8 cellular contexts compared by ENCODE assay signal in genomic region chr5:151235239-151235571, GRCh38. TPM values are rescaled to one million over a fixed set of nuclear protein-coding genes. Genes with fewer than 3 reads are reported as not detected.
DNase-seq lines count a peak whose midpoint lies in the region; ATAC-seq and TF ChIP-seq lines count a peak whose summit lies in the region.
"Not testable (repeated sequence)": the region's sequence is repeated elsewhere in the genome, so short reads cannot be mapped to it uniquely, and the experiment has no call there.

No MANE protein-coding gene starts in this region.

- DNase-seq in CD4-positive, CD25-positive, alpha-beta regulatory T cell; activated naive CD8-positive, alpha-beta T cell treated with anti-CD3 and anti-CD28 coated beads, Interleukin-2, amount 10 ng/mL, durations not matched to agents 7 days and 5 days; hepatocyte (ENCODE audit: low spot score); sigmoid colon; testis: not testable (repeated sequence)

- not testable (repeated sequence) for H3K79me2 ChIP-seq in OCI-LY1 (ENCODE audit: insufficient read depth, low read length); hepatocyte

- not testable (repeated sequence) for H3K27me3 Mint-ChIP-seq in CD4-positive, CD25-positive, alpha-beta regulatory T cell; activated naive CD8-positive, alpha-beta T cell treated with anti-CD3 and anti-CD28 coated beads, Interleukin-2, amount 10 ng/mL, durations not matched to agents 7 days and 5 days; dendritic cell treated with granulocyte-macrophage colony-stimulating factor and Interleukin-4, amounts not matched to agents 40 ng/mL and 50 ng/mL, for 4 days

- not testable (repeated sequence) for H4K20me1 ChIP-seq in OCI-LY1 (ENCODE audit: insufficient read depth, low read length); hepatocyte (ENCODE audit: insufficient read depth, poor library complexity, severe bottlenecking)

- H3K9me2 ChIP-seq in OCI-LY1 (ENCODE audit: low read depth, low read length); hepatocyte (replicated peaks; ENCODE audit: insufficient read depth): not testable (repeated sequence)

- H2AFZ ChIP-seq in OCI-LY1 (ENCODE audit: low read length); hepatocyte: not testable (repeated sequence)

- H3K9me3 ChIP-seq in CD4-positive, CD25-positive, alpha-beta regulatory T cell (ENCODE audit: control insufficient read depth in 2 of 2, low read length in 2 of 2); OCI-LY1 (ENCODE audit: low read length); hepatocyte (ENCODE audit: low read depth); muscle layer of duodenum (ENCODE audit: control insufficient read depth in 1 of 2, low read length in 2 of 2); sigmoid colon; testis: not testable (repeated sequence)

- TF ChIP-seq EP300 in sigmoid colon (IDR thresholded peaks at IDR 0.05), result not testable (repeated sequence)

- H3K27ac Mint-ChIP-seq in CD4-positive, CD25-positive, alpha-beta regulatory T cell, result peak overlapping the region; percentile 27 to 84 (median 33)
- H3K27ac Mint-ChIP-seq in activated naive CD8-positive, alpha-beta T cell treated with anti-CD3 and anti-CD28 coated beads, Interleukin-2, amount 10 ng/mL, durations not matched to agents 7 days and 5 days, result peak overlapping the region; percentile 37
- H3K27ac Mint-ChIP-seq in dendritic cell treated with granulocyte-macrophage colony-stimulating factor and Interleukin-4, amounts not matched to agents 40 ng/mL and 50 ng/mL, for 4 days, result peak overlapping the region; percentile 13

- WGBS in hepatocyte (ENCODE audit: low lambda C conversion rate, missing lambda C conversion rate), result 93% methylated on average over 6 of the region's 6 CpGs
- 94 to 96% methylated on average over 6 of the region's 6 CpGs for WGBS in sigmoid colon, 2 donors
- 75 to 81% methylated on average over 6 of the region's 6 CpGs for WGBS in testis, 2 donors

- H3K9me3 Mint-ChIP-seq in CD4-positive, CD25-positive, alpha-beta regulatory T cell; activated naive CD8-positive, alpha-beta T cell treated with anti-CD3 and anti-CD28 coated beads, Interleukin-2, amount 10 ng/mL, durations not matched to agents 7 days and 5 days; dendritic cell treated with granulocyte-macrophage colony-stimulating factor and Interleukin-4, amounts not matched to agents 40 ng/mL and 50 ng/mL, for 4 days: not testable (repeated sequence)

- peak overlapping the region; percentile 70 for H3K9ac ChIP-seq in OCI-LY1 (ENCODE audit: low read length)

- POLR2A ChIA-PET in activated naive CD8-positive, alpha-beta T cell treated with anti-CD3 and anti-CD28 coated beads, Interleukin-2, amount 10 ng/mL, durations not matched to agents 7 days and 5 days (lab: Charles Lee), result interaction anchor here (0.6 to 5.9 kb wide), 4 partner anchors 11 to 452 kb away, joined by 3 to 46 read pairs (median 20); partner anchors contain the start of genes CCDC69 and GM2A

- H3K4me2 ChIP-seq in OCI-LY1 (ENCODE audit: low read length) (peak overlapping the region; percentile 61), hepatocyte (peak overlapping the region; percentile 4)

- intact Hi-C loops in dendritic cell treated with granulocyte-macrophage colony-stimulating factor and Interleukin-4, amounts not matched to agents 40 ng/mL and 50 ng/mL, for 4 days (cut with micrococcal nuclease), result loop anchor here (5.0 kb wide), 3 partner anchors 38 to 108 kb away; no protein-coding TSS in a partner anchor
- intact Hi-C loops in sigmoid colon (cut with DNase I), result loop anchor here (5.0 to 10.0 kb wide), 2 partner anchors 83 to 180 kb away; no protein-coding TSS in a partner anchor
- intact Hi-C loops in testis (cut with DNase I; ENCODE audit: low total_unique reads), result not testable (repeated sequence)

- H3K4me1 Mint-ChIP-seq in CD4-positive, CD25-positive, alpha-beta regulatory T cell, result peaks cover 6 to 47% (median 28%) of the 10 kb centered on the region in 4 donors
- H3K4me1 Mint-ChIP-seq in activated naive CD8-positive, alpha-beta T cell treated with anti-CD3 and anti-CD28 coated beads, Interleukin-2, amount 10 ng/mL, durations not matched to agents 7 days and 5 days, result peaks cover 36% of the 10 kb centered on the region
- H3K4me1 Mint-ChIP-seq in dendritic cell treated with granulocyte-macrophage colony-stimulating factor and Interleukin-4, amounts not matched to agents 40 ng/mL and 50 ng/mL, for 4 days (ENCODE audit: low read depth), result peaks cover 24% of the 10 kb centered on the region

- ATAC-seq in CD4-positive, CD25-positive, alpha-beta regulatory T cell (ENCODE audit: low read depth in 2 of 2); activated naive CD8-positive, alpha-beta T cell treated with anti-CD3 and anti-CD28 coated beads, Interleukin-2, amount 10 ng/mL, durations not matched to agents 7 days and 5 days (ENCODE audit: low read depth): not testable (repeated sequence)

- H3K4me3 ChIP-seq in CD4-positive, CD25-positive, alpha-beta regulatory T cell (ENCODE audit: low read depth, low read length), result peak overlapping the region; percentile 53
- H3K4me3 ChIP-seq in OCI-LY1 (ENCODE audit: low read depth, low read length, poor library complexity, severe bottlenecking) (peak overlapping the region; percentile 37), muscle layer of duodenum (ENCODE audit: low read depth in 1 of 2, low read length in 2 of 2) (peak overlapping the region in 1 of 2 donors; percentile 37), sigmoid colon (peak overlapping the region in 3 of 4 donors; percentile 17 to 29 (median 29)), testis (peak overlapping the region in 1 of 2 donors; percentile 0)
- not testable (repeated sequence) for H3K4me3 ChIP-seq in hepatocyte

- H3K27ac ChIP-seq in CD4-positive, CD25-positive, alpha-beta regulatory T cell (ENCODE audit: insufficient read depth, low read length, poor library complexity, severe bottlenecking), result peak overlapping the region; percentile 10
- H3K27ac ChIP-seq in OCI-LY1 (ENCODE audit: low read depth, low read length, poor library complexity, severe bottlenecking), result peak overlapping the region; percentile 95
- H3K27ac ChIP-seq in hepatocyte, result not testable (repeated sequence)
- H3K27ac ChIP-seq in muscle layer of duodenum (ENCODE audit: low read length), result peak overlapping the region; percentile 58
- H3K27ac ChIP-seq in sigmoid colon, result peak overlapping the region; percentile 71 to 83 (median 80)
- H3K27ac ChIP-seq in testis, result peak overlapping the region; percentile 34 to 71

- not testable (repeated sequence) for H3K36me3 Mint-ChIP-seq in CD4-positive, CD25-positive, alpha-beta regulatory T cell; activated naive CD8-positive, alpha-beta T cell treated with anti-CD3 and anti-CD28 coated beads, Interleukin-2, amount 10 ng/mL, durations not matched to agents 7 days and 5 days; dendritic cell treated with granulocyte-macrophage colony-stimulating factor and Interleukin-4, amounts not matched to agents 40 ng/mL and 50 ng/mL, for 4 days (ENCODE audit: low read depth)

- not testable (repeated sequence) for TF ChIP-seq POLR2A in sigmoid colon (IDR thresholded peaks at IDR 0.05); testis (IDR thresholded peaks at IDR 0.05)

- not testable (repeated sequence) for H3K27me3 ChIP-seq in CD4-positive, CD25-positive, alpha-beta regulatory T cell (ENCODE audit: control insufficient read depth, insufficient read depth, low read length); OCI-LY1 (ENCODE audit: insufficient read depth, low read length); hepatocyte; muscle layer of duodenum (ENCODE audit: low read depth, low read length); sigmoid colon; testis

- not testable (repeated sequence) for H3K36me3 ChIP-seq in CD4-positive, CD25-positive, alpha-beta regulatory T cell (ENCODE audit: control insufficient read depth, insufficient read depth, low read length); OCI-LY1 (ENCODE audit: insufficient read depth, low read length); hepatocyte (replicated peaks; ENCODE audit: insufficient read depth, low read depth); muscle layer of duodenum (ENCODE audit: control insufficient read depth in 1 of 2, insufficient read depth in 2 of 2, low read length in 2 of 2); sigmoid colon; testis (ENCODE audit: low read depth, missing control alignments)

- not testable (repeated sequence) for H3F3A ChIP-seq in OCI-LY1 (ENCODE audit: insufficient read depth, low read length)

- peak overlapping the region in 1 of 4 donors; percentile 74 for H3K4me3 Mint-ChIP-seq in CD4-positive, CD25-positive, alpha-beta regulatory T cell
- H3K4me3 Mint-ChIP-seq in activated naive CD8-positive, alpha-beta T cell treated with anti-CD3 and anti-CD28 coated beads, Interleukin-2, amount 10 ng/mL, durations not matched to agents 7 days and 5 days; dendritic cell treated with granulocyte-macrophage colony-stimulating factor and Interleukin-4, amounts not matched to agents 40 ng/mL and 50 ng/mL, for 4 days: not testable (repeated sequence)

- not testable (repeated sequence) for TF ChIP-seq CTCF in OCI-LY1 (IDR thresholded peaks at IDR 0.05; ENCODE audit: low read length); hepatocyte (IDR thresholded peaks at IDR 0.05; ENCODE audit: poor library complexity); sigmoid colon (IDR thresholded peaks at IDR 0.05); testis (IDR thresholded peaks at IDR 0.05)

- H3K4me1 ChIP-seq in CD4-positive, CD25-positive, alpha-beta regulatory T cell (ENCODE audit: control insufficient read depth, insufficient read depth, low read length, poor library complexity, severe bottlenecking), result peaks cover 17% of the 10 kb centered on the region
- H3K4me1 ChIP-seq in OCI-LY1 (ENCODE audit: insufficient read depth, low read length, severe bottlenecking), result peaks cover 72% of the 10 kb centered on the region
- not testable (repeated sequence) for H3K4me1 ChIP-seq in hepatocyte (ENCODE audit: insufficient read depth)
- H3K4me1 ChIP-seq in muscle layer of duodenum (ENCODE audit: control insufficient read depth in 1 of 2, insufficient read depth in 2 of 2, low read length in 2 of 2), result peaks cover 6 to 27% of the 10 kb centered on the region in 2 donors
- H3K4me1 ChIP-seq in sigmoid colon, result peaks cover 0 to 41% (median 39%) of the 10 kb centered on the region in 4 donors
- H3K4me1 ChIP-seq in testis, result peaks cover 35% of the 10 kb centered on the region

RNA-seq across cellular contexts. Expression of gene CCDC69, which starts 11.3 kb away (rescaled TPM):
- 104 TPM for total RNA-seq in CD4-positive, CD25-positive, alpha-beta regulatory T cell
- polyA plus RNA-seq in CD4-positive, CD25-positive, alpha-beta regulatory T cell, result 10 to 100 TPM; 78.2 to 97.0 (median 87.7) TPM
- 100 to 1,000 TPM; 108 to 110 TPM for total RNA-seq in activated naive CD8-positive, alpha-beta T cell treated with anti-CD3 and anti-CD28 coated beads, Interleukin-2, amount 10 ng/mL, durations not matched to agents 7 days and 5 days
- total RNA-seq in hepatocyte, result 22.4 and 28.7 TPM in 2 replicates
- 23.6 and 27.3 TPM in 2 replicates for polyA plus RNA-seq in hepatocyte
- total RNA-seq in sigmoid colon, result 100 to 1,000 TPM; 199 to 342 (median 258) TPM
- polyA plus RNA-seq in sigmoid colon, result 10 to 100 TPM in 2 of 3 donors, 1 to 10 TPM in 1; 6.0 to 48.7 (median 43.2) TPM
- total RNA-seq in testis, result 10 to 100 TPM; 37.6 to 65.3 TPM
- polyA plus RNA-seq in testis (ENCODE audit: insufficient read depth, low read depth, low replicate concordance), result 40.8 TPM

RNA-seq across cellular contexts. Expression of gene GM2A, which starts 17.8 kb away (rescaled TPM):
- 12.0 TPM for total RNA-seq in CD4-positive, CD25-positive, alpha-beta regulatory T cell
- 1 to 10 TPM; 4.7 to 8.7 (median 6.1) TPM for polyA plus RNA-seq in CD4-positive, CD25-positive, alpha-beta regulatory T cell
- total RNA-seq in activated naive CD8-positive, alpha-beta T cell treated with anti-CD3 and anti-CD28 coated beads, Interleukin-2, amount 10 ng/mL, durations not matched to agents 7 days and 5 days, result 10 to 100 TPM; 19.3 to 20.6 TPM
- total RNA-seq in hepatocyte (27.6 and 28.3 TPM in 2 replicates), sigmoid colon (10 to 100 TPM; 19.4 to 31.9 (median 29.3) TPM), testis (10 to 100 TPM; 38.0 to 54.4 TPM)
- polyA plus RNA-seq in hepatocyte (11.4 and 14.9 TPM in 2 replicates), sigmoid colon (10 to 100 TPM; 10.2 to 35.1 (median 32.3) TPM), testis (ENCODE audit: insufficient read depth, low read depth, low replicate concordance) (29.8 TPM)
